28 cellular contexts compared by ENCODE assay signal in the genomic region with DNA sequence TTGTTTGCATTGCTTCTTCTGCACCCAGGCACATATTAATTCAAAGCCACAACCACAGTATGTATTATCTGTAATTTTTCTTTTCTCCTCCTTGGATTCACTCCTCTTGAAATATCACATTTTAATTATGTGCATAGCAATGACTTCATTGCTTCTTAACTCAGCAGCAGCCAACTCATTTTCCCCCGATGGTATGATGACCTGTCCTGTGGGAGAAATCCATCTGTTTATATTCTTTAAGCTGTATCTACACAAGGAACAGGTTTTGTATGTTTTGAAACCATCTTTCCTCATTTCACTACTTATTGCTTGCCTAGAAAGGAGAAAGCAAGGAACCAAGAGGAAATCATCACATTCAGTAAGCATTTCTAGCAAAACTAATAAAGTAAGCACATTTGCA.
A peak's percentile ranks its signal among the peaks of the same experiment; 100 is the strongest.
DNase-seq lines count a peak whose midpoint lies in the region; ATAC-seq and TF ChIP-seq lines count a peak whose summit lies in the region.
"Had no signal": no experiment of that assay in that cellular context is flagged by ENCODE, and none has a peak within 500 bp of the region (broad histone marks: within the 10 kb centered on the region; RNA-seq: fewer than 3 reads in every experiment).

No MANE protein-coding gene starts in this region.

- ATAC-seq in HG03097 (IDR thresholded peaks at IDR 0.05; ENCODE audit: low FRiP score, unreplicated experiment), result no peak
- ATAC-seq: activated CD8-positive, alpha-beta T cell treated with anti-CD3 and anti-CD28 coated beads for 36 hours; K562; left lobe of liver had no signal

- H3K4me3 Mint-ChIP-seq in type B pancreatic cell, result no peak overlapping the region
- H3K4me3 Mint-ChIP-seq: activated CD8-positive, alpha-beta T cell treated with anti-CD3 and anti-CD28 coated beads for 36 hours; T-helper 2 cell treated with Interferon-gamma antibody and Interleukin-4, amounts not matched to agents 5 μg/mL and 100 μg/mL, for 36 hours had no signal

- TF ChIP-seq CTCF in astrocyte of the spinal cord (IDR thresholded peaks at IDR 0.05; ENCODE audit: low read depth, low read length), result no peak
- no peak for TF ChIP-seq CTCF in fibroblast of villous mesenchyme (IDR thresholded peaks at IDR 0.05; ENCODE audit: insufficient read depth, low read depth, low read length)
- no peak for TF ChIP-seq CTCF in type B pancreatic cell (conservative IDR thresholded peaks at IDR 0.05)

- peaks cover 16% of the 10 kb centered on the region for H3K4me1 Mint-ChIP-seq in type B pancreatic cell (ENCODE audit: unreplicated experiment)

- H3K4me3 ChIP-seq in astrocyte of the spinal cord (ENCODE audit: low read depth, low read length), result no peak overlapping the region
- no peak overlapping the region for H3K4me3 ChIP-seq in fibroblast of villous mesenchyme (ENCODE audit: low read depth, low read length)
- H3K4me3 ChIP-seq: cardiac muscle cell, colonic mucosa, K562, MG63, suprapubic skin had no signal

- no peaks in the 10 kb centered on the region for H3K27me3 Mint-ChIP-seq in type B pancreatic cell
- H3K27me3 Mint-ChIP-seq: activated CD8-positive, alpha-beta T cell treated with anti-CD3 and anti-CD28 coated beads for 36 hours had no signal

- in situ Hi-C loops in astrocyte of the spinal cord (cut with HindIII; ENCODE audit: low sequenced_read_pairs), result no loop called here

- H3K9me3 Mint-ChIP-seq in type B pancreatic cell, result peaks cover 16% of the 10 kb centered on the region

- H3K36me3 Mint-ChIP-seq in type B pancreatic cell, result no peaks in the 10 kb centered on the region

- H3K27ac Mint-ChIP-seq in type B pancreatic cell, result peak overlapping the region; percentile 14
- H3K27ac Mint-ChIP-seq: activated CD8-positive, alpha-beta T cell treated with anti-CD3 and anti-CD28 coated beads for 36 hours; T-helper 2 cell treated with Interferon-gamma antibody and Interleukin-4, amounts not matched to agents 5 μg/mL and 100 μg/mL, for 36 hours had no signal

- DNase-seq in SIG-M5 treated with dmso at 0.1 percent for 504 hours (lab: John Stamatoyannopoulos, UW; ENCODE audit: unreplicated experiment) (peak; percentile 15), SIG-M5 (lab: John Stamatoyannopoulos, UW) (no peak), astrocyte of the spinal cord (ENCODE audit: low read depth, low spot score) (peak; percentile 22), fibroblast of villous mesenchyme (ENCODE audit: low read depth) (peak; percentile 44), type B pancreatic cell (ENCODE audit: extremely low spot score, unreplicated experiment) (no peak), NCI-H2081 (lab: John Stamatoyannopoulos, UW) (no peak)
- DNase-seq in activated naive CD4-positive, alpha-beta T cell treated with Interleukin-2 at 50 U/mL for 16 hours, result no peak
- DNase-seq: activated CD4-positive, alpha-beta T cell treated with anti-CD3 and anti-CD28 coated beads for 1 hour; activated CD8-positive, alpha-beta T cell treated with anti-CD3 and anti-CD28 coated beads for 36 hours; activated naive CD4-positive, alpha-beta T cell treated with anti-CD3 and anti-CD28 coated beads, Interleukin-2, amount 50 U/mL, for 16 hours; Calu3; colonic mucosa; effector memory CD4-positive, alpha-beta T cell; H7; MG63; NCI-H1105; NCI-H187 treated with DMSO at 0.1 percent for 48 hours; NK-92 treated with Interleukin-12 subunit alpha and Interleukin-12 subunit beta, amount 100 ng/mL, for 24 hours; SHP77; small intestine; stimulated activated CD4-positive, alpha-beta T cell treated with anti-CD3 and anti-CD28 coated beads, Interleukin-1b, Interleukin-23, amount 100 ng/mL, for 48 hours; stimulated activated naive CD4-positive, alpha-beta T cell treated with Interleukin-2 at 50 U/mL for 16 hours had no signal

Comparison
In these comparisons a context has a peak if more than half of its experiments do, and no peak if none do; other contexts are left out.
1. DNase-seq: peak in SIG-M5 treated with dmso at 0.1 percent for 504 hours (single experiment), astrocyte of the spinal cord (single experiment) and fibroblast of villous mesenchyme (single experiment); none in SIG-M5 (single experiment), type B pancreatic cell (single experiment), NCI-H2081 (0 of 2) and activated naive CD4-positive, alpha-beta T cell treated with Interleukin-2 at 50 U/mL for 16 hours (single experiment).